In the genomic region with DNA sequence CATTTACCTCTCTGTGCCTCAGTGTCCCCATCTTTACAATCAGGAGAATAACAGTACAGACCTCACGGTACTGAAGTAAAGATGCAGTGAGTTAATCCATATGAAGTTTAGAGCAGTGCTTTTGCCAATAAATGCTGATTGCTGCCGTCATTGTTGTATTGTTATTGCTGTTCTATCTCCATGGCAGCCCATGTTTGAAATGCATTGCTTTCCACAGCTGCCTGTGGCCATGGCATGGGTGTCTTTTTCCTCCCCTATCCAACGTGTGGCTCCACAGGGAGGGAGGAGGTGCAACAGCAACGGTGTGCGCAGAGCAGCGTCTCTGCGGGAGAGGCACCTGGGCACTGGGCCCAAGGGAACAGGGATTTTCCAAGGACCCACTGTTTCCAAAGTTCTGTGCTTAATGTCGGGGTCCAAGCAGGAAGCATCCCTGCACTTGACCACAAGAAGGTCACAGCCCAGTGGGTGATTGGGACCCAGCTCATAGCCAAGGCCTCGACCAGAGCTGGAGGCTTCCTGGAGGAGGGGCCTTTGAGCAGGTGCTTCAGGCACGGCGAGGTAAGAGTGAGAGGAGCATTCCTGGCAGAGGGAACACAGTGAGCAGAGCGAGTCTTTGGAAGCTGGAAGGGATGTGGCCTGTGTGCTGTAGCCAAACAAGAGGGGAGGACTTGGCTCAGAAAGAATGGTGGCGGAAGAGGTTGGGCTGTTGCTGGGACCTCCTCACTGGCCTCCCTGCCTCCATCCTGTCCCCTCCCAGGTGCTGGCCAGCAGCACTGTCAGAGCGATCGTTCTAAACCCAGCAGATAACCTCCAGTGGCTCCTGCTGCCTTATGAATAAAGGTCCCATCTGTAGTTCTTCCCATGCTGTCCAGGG, we compare ENCODE assay signal across 1 cellular context.
TF ChIP-seq lines count a peak whose summit lies in the region.

No MANE protein-coding gene starts in this region.

TF ChIP-seq in endothelial cell of umbilical vein, 7 proteins besides CTCF, POLR2A, EP300 and RAD21 (continued from another document):
- peak; percentile 2 for TF ChIP-seq JUN (IDR thresholded peaks at IDR 0.05; ENCODE audit: borderline replicate concordance, insufficient read depth, insufficient read length, low read depth)
